In genomic region chr22:40950888-40951794, GRCh38 we compare ENCODE assay signal across 1 cellular context.
A peak's percentile ranks its signal among the peaks of the same experiment; 100 is the strongest.
TF ChIP-seq lines count a peak whose summit lies in the region.

RBX1 (plus strand) TSS chr22:40951378; CDS start chr22:40951399, 21 bp downstream.

TF ChIP-seq in HEK293, 187 proteins besides CTCF, POLR2A, EP300 and RAD21 (continued from another document and continues in another):
- TF ChIP-seq PRDM6 (tag by site-specific recombination; IDR thresholded peaks at IDR 0.05), result no peak
- TF ChIP-seq, protein P1, sequence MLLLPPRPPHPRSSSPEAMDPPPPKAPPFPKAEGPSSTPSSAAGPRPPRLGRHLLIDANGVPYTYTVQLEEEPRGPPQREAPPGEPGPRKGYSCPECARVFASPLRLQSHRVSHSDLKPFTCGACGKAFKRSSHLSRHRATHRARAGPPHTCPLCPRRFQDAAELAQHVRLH (tag by site-specific recombination; IDR thresholded peaks at IDR 0.05), result peak; percentile 99
- TF ChIP-seq GLI2 (tag by site-specific recombination; IDR thresholded peaks at IDR 0.05; ENCODE audit: borderline replicate concordance, low read depth), result no peak
- peak; percentile 49; the same call in 1 of the 2 replicates for TF ChIP-seq ZBTB8A (tag by site-specific recombination; IDR thresholded peaks at IDR 0.05)
- peak; percentile 95 for TF ChIP-seq ZBTB6 (tag by site-specific recombination; IDR thresholded peaks at IDR 0.05)
- TF ChIP-seq SETDB1 (IDR thresholded peaks at IDR 0.05; ENCODE audit: insufficient read length, low read length), result no peak
- TF ChIP-seq ZSCAN30 (tag by site-specific recombination; IDR thresholded peaks at IDR 0.05), result peak; percentile 36
- no peak for TF ChIP-seq ZNF202 (tag by site-specific recombination; IDR thresholded peaks at IDR 0.05; ENCODE audit: borderline replicate concordance)
- no peak for TF ChIP-seq MZF1 (tag by site-specific recombination; IDR thresholded peaks at IDR 0.05; ENCODE audit: borderline replicate concordance)
- TF ChIP-seq ZEB2 (tag by site-specific recombination; IDR thresholded peaks at IDR 0.05), result no peak; the same call in 1 of the 2 replicates
- no peak for TF ChIP-seq TCF7L2 (IDR thresholded peaks at IDR 0.05; ENCODE audit: borderline replicate concordance, low read depth, low read length)
- peak; percentile 85 for TF ChIP-seq KLF16 (tag by site-specific recombination; IDR thresholded peaks at IDR 0.05)
- no peak for TF ChIP-seq ZNF211 (tag by site-specific recombination; IDR thresholded peaks at IDR 0.05; ENCODE audit: low read depth)
- no peak for TF ChIP-seq ZNF654 (tag by site-specific recombination; IDR thresholded peaks at IDR 0.05; ENCODE audit: low read depth)
- TF ChIP-seq ZNF660 (tag by site-specific recombination; IDR thresholded peaks at IDR 0.05), result peak; percentile 33; the same call in 1 of the 2 replicates
- no peak for TF ChIP-seq ZSCAN18 (tag by site-specific recombination; IDR thresholded peaks at IDR 0.05)
- TF ChIP-seq, protein P2, sequence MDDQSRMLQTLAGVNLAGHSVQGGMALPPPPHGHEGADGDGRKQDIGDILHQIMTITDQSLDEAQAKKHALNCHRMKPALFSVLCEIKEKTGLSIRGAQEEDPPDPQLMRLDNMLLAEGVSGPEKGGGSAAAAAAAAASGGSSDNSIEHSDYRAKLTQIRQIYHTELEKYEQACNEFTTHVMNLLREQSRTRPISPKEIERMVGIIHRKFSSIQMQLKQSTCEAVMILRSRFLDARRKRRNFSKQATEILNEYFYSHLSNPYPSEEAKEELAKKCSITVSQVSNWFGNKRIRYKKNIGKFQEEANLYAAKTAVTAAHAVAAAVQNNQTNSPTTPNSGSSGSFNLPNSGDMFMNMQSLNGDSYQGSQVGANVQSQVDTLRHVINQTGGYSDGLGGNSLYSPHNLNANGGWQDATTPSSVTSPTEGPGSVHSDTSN (CRISPR knock-in tag; IDR thresholded peaks at IDR 0.05), result no peak; the same call in 1 of the 2 replicates
- TF ChIP-seq, protein P3, sequence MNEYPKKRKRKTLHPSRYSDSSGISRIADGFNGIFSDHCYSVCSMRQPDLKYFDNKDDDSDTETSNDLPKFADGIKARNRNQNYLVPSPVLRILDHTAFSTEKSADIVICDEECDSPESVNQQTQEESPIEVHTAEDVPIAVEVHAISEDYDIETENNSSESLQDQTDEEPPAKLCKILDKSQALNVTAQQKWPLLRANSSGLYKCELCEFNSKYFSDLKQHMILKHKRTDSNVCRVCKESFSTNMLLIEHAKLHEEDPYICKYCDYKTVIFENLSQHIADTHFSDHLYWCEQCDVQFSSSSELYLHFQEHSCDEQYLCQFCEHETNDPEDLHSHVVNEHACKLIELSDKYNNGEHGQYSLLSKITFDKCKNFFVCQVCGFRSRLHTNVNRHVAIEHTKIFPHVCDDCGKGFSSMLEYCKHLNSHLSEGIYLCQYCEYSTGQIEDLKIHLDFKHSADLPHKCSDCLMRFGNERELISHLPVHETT (tag by site-specific recombination; IDR thresholded peaks at IDR 0.05), result peak; percentile 78; the same call in 1 of the 2 replicates
- TF ChIP-seq ZNF510 (tag by site-specific recombination; IDR thresholded peaks at IDR 0.05; ENCODE audit: insufficient replicate concordance), result no peak
- TF ChIP-seq, protein P4, sequence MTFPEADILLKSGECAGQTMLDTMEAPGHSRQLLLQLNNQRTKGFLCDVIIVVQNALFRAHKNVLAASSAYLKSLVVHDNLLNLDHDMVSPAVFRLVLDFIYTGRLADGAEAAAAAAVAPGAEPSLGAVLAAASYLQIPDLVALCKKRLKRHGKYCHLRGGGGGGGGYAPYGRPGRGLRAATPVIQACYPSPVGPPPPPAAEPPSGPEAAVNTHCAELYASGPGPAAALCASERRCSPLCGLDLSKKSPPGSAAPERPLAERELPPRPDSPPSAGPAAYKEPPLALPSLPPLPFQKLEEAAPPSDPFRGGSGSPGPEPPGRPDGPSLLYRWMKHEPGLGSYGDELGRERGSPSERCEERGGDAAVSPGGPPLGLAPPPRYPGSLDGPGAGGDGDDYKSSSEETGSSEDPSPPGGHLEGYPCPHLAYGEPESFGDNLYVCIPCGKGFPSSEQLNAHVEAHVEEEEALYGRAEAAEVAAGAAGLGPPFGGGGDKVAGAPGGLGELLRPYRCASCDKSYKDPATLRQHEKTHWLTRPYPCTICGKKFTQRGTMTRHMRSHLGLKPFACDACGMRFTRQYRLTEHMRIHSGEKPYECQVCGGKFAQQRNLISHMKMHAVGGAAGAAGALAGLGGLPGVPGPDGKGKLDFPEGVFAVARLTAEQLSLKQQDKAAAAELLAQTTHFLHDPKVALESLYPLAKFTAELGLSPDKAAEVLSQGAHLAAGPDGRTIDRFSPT (tag by site-specific recombination; IDR thresholded peaks at IDR 0.05), result no peak
- peak; percentile 87 for TF ChIP-seq ZXDB (tag by site-specific recombination; IDR thresholded peaks at IDR 0.05)
- TF ChIP-seq, protein P5, sequence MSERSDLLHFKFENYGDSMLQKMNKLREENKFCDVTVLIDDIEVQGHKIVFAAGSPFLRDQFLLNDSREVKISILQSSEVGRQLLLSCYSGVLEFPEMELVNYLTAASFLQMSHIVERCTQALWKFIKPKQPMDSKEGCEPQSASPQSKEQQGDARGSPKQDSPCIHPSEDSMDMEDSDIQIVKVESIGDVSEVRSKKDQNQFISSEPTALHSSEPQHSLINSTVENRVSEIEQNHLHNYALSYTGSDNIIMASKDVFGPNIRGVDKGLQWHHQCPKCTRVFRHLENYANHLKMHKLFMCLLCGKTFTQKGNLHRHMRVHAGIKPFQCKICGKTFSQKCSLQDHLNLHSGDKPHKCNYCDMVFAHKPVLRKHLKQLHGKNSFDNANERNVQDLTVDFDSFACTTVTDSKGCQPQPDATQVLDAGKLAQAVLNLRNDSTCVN (tag by site-specific recombination; optimal IDR thresholded peaks at IDR 0.05), result peak; percentile 63
- TF ChIP-seq ZNF292 (tag by site-specific recombination; IDR thresholded peaks at IDR 0.05; ENCODE audit: borderline replicate concordance, low read depth), result no peak
- no peak for TF ChIP-seq ZNF830 (tag by site-specific recombination; IDR thresholded peaks at IDR 0.05; ENCODE audit: low read depth)
- peak; percentile 11; the same call in 1 of the 2 replicates for TF ChIP-seq KLF7 (tag by site-specific recombination; IDR thresholded peaks at IDR 0.05; ENCODE audit: borderline replicate concordance)
- TF ChIP-seq ZNF555 (tag by site-specific recombination; conservative IDR thresholded peaks at IDR 0.05), result no peak
- TF ChIP-seq ZNF214 (tag by site-specific recombination; IDR thresholded peaks at IDR 0.05; ENCODE audit: borderline replicate concordance), result no peak
- TF ChIP-seq SP7 (tag by site-specific recombination; IDR thresholded peaks at IDR 0.05), result peak; percentile 78
- no peak for TF ChIP-seq ZNF112 (tag by site-specific recombination; IDR thresholded peaks at IDR 0.05)
- TF ChIP-seq ZNF121 (tag by site-specific recombination; IDR thresholded peaks at IDR 0.05), result no peak
- TF ChIP-seq KLF9 (tag by site-specific recombination; IDR thresholded peaks at IDR 0.05; ENCODE audit: low read depth), result peak; percentile 92
- TF ChIP-seq, protein P6, sequence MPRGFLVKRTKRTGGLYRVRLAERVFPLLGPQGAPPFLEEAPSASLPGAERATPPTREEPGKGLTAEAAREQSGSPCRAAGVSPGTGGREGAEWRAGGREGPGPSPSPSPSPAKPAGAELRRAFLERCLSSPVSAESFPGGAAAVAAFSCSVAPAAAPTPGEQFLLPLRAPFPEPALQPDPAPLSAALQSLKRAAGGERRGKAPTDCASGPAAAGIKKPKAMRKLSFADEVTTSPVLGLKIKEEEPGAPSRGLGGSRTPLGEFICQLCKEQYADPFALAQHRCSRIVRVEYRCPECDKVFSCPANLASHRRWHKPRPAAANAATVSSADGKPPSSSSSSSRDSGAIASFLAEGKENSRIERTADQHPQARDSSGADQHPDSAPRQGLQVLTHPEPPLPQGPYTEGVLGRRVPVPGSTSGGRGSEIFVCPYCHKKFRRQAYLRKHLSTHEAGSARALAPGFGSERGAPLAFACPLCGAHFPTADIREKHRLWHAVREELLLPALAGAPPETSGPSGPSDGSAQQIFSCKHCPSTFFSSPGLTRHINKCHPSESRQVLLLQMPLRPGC (tag by site-specific recombination; IDR thresholded peaks at IDR 0.05), result 0 out of 2 replicates have a peak, but pooled peaks have one; percentile 20
- TF ChIP-seq ZNF248 (tag by site-specific recombination; IDR thresholded peaks at IDR 0.05), result no peak
- TF ChIP-seq ZNF518A (tag by site-specific recombination; conservative IDR thresholded peaks at IDR 0.05; ENCODE audit: low read depth), result peak; percentile 45; the same call in 1 of the 2 replicates
- TF ChIP-seq, protein P7, sequence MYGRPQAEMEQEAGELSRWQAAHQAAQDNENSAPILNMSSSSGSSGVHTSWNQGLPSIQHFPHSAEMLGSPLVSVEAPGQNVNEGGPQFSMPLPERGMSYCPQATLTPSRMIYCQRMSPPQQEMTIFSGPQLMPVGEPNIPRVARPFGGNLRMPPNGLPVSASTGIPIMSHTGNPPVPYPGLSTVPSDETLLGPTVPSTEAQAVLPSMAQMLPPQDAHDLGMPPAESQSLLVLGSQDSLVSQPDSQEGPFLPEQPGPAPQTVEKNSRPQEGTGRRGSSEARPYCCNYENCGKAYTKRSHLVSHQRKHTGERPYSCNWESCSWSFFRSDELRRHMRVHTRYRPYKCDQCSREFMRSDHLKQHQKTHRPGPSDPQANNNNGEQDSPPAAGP (tag by site-specific recombination; IDR thresholded peaks at IDR 0.05), result peak; percentile 83
- TF ChIP-seq, protein P8, sequence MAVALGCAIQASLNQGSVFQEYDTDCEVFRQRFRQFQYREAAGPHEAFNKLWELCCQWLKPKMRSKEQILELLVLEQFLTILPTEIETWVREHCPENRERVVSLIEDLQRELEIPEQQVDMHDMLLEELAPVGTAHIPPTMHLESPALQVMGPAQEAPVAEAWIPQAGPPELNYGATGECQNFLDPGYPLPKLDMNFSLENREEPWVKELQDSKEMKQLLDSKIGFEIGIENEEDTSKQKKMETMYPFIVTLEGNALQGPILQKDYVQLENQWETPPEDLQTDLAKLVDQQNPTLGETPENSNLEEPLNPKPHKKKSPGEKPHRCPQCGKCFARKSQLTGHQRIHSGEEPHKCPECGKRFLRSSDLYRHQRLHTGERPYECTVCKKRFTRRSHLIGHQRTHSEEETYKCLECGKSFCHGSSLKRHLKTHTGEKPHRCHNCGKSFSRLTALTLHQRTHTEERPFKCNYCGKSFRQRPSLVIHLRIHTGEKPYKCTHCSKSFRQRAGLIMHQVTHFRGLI (tag by site-specific recombination; IDR thresholded peaks at IDR 0.05), result no peak
- TF ChIP-seq ZNF785 (tag by site-specific recombination; IDR thresholded peaks at IDR 0.05), result no peak
- TF ChIP-seq WT1 (tag by site-specific recombination; IDR thresholded peaks at IDR 0.05), result no peak
